ENCODE assay signal across 8 cellular contexts in genomic region chr10:129467346-129468119, GRCh38. TPM values are rescaled to one million over a fixed set of nuclear protein-coding genes. Genes with fewer than 3 reads are reported as not detected.
DNase-seq lines count a peak whose midpoint lies in the region; ATAC-seq, FAIRE-seq and TF ChIP-seq lines count a peak whose summit lies in the region.

No MANE protein-coding gene starts in this region.

- H3K9ac ChIP-seq in mammary epithelial cell (ENCODE audit: insufficient read depth, low read length) (peak overlapping the region; percentile 32), HepG2 (ENCODE audit: insufficient read depth, low read depth, low read length) (peak overlapping the region; percentile 85), subcutaneous abdominal adipose tissue (ENCODE audit: low read length in 5 of 5) (peak overlapping the region in 4 of 5 donors; percentile 63 to 80 (median 78))

- intact Hi-C loops in mammary epithelial cell (cut with micrococcal nuclease) (no loop called here), HepG2 (cut with micrococcal nuclease; ENCODE audit: unreplicated experiment) (loop anchor here (10.0 kb wide), 1 partner anchor 647 kb away; the partner anchor contains the start of gene C10orf143)

- FAIRE-seq in HepG2 (lab: Jason Lieb, UNC) = peak; percentile 87

- H3K4me2 ChIP-seq in mammary epithelial cell (ENCODE audit: insufficient read depth, low read depth, low read length) = peak overlapping the region; percentile 98
- peak overlapping the region; percentile 63 for H3K4me2 ChIP-seq in HepG2 (ENCODE audit: low read depth, low read length)

- BruUV-seq in mammary epithelial cell (replicated peaks; lab: Mats Ljungman, UMichigan) = TSS peak; percentile 38
- no TSS peak for BruUV-seq in HepG2 (replicated peaks; lab: Mats Ljungman, UMichigan)

- H3K9me3 ChIP-seq in KOPT-K1 (ENCODE audit: insufficient read depth, low read length, poor library complexity, severe bottlenecking) (no peaks in the 10 kb centered on the region), mammary epithelial cell (replicated peaks; ENCODE audit: insufficient read depth, low read length) (no peaks in the 10 kb centered on the region), HepG2 (ENCODE audit: low read length) (no peaks in the 10 kb centered on the region), subcutaneous abdominal adipose tissue (ENCODE audit: control insufficient read depth in 5 of 5, low read length in 5 of 5) (no peaks in the 10 kb centered on the region)

- H3K27ac ChIP-seq in KOPT-K1 (ENCODE audit: low read depth, low read length, poor library complexity, severe bottlenecking) (peak overlapping the region; percentile 77), mammary epithelial cell (ENCODE audit: insufficient read depth, low read depth, low read length) (peak overlapping the region; percentile 20), HepG2 (ENCODE audit: extremely low read length, insufficient read depth, low read length) (peak overlapping the region; percentile 86), subcutaneous abdominal adipose tissue (ENCODE audit: low read depth, low read length) (peak overlapping the region; percentile 78)

- POLR2A ChIA-PET in HepG2 (lab: Yijun Ruan, JAX) = interaction anchor here (0.9 to 2.0 kb wide), 3 partner anchors 13 to 33 kb away, joined by 3 to 12 read pairs (median 3); no protein-coding TSS in a partner anchor

- peak; percentile 14 for ATAC-seq in GM19351 (IDR thresholded peaks at IDR 0.05; ENCODE audit: unreplicated experiment)
- ATAC-seq in HepG2 = peak; percentile 81

- H3K27me3 ChIP-seq in mammary epithelial cell (ENCODE audit: insufficient read depth, low read length) (no peaks in the 10 kb centered on the region), HepG2 (ENCODE audit: control insufficient read depth in 1 of 2, insufficient read depth in 2 of 2, low read length in 2 of 2) (no peaks in the 10 kb centered on the region), subcutaneous abdominal adipose tissue (ENCODE audit: control insufficient read depth in 5 of 5, insufficient read depth in 4 of 5, low read length in 5 of 5) (no peaks in the 10 kb centered on the region)

- CTCF ChIA-PET in mammary epithelial cell (lab: Charles Lee; ENCODE audit: low non-redundant PET) = no interaction called here
- CTCF ChIA-PET in HepG2 (lab: Yijun Ruan, JAX; ENCODE audit: low intra/inter-chr PET ratio, low total read pairs) = no interaction called here

- H3K4me3 ChIP-seq in mammary epithelial cell (replicated peaks in 1 of 3; ENCODE audit: insufficient read depth in 1 of 3, low read depth in 2 of 3, low read length in 3 of 3) (peak overlapping the region; percentile 79 to 88 (median 82)), HepG2 (replicated peaks in 1 of 3; ENCODE audit: insufficient read depth in 1 of 3, low read depth in 2 of 3, low read length in 3 of 3) (peak overlapping the region; percentile 68 to 76 (median 69); a peak in 5 of 6 replicates), subcutaneous abdominal adipose tissue (ENCODE audit: low read depth in 1 of 5, low read length in 5 of 5) (peak overlapping the region; percentile 67 to 87 (median 81))

- peak in 1 of 2 experiments; percentile 43; a peak in 3 of 4 replicates for TF ChIP-seq POLR2A in HepG2 (IDR thresholded peaks at IDR 0.05; ENCODE audit: insufficient read depth in 1 of 2, low read depth in 2 of 2, low read length in 2 of 2)

- H3K4me1 ChIP-seq in mammary epithelial cell (ENCODE audit: insufficient read depth, low read length) = peaks cover 6% of the 10 kb centered on the region
- H3K4me1 ChIP-seq in HepG2 (ENCODE audit: insufficient read depth, low read length) = peaks cover 82% of the 10 kb centered on the region
- H3K4me1 ChIP-seq in subcutaneous abdominal adipose tissue (ENCODE audit: control insufficient read depth in 5 of 5, insufficient read depth in 5 of 5, low read length in 5 of 5) = peaks cover 2 to 20% (median 19%) of the 10 kb centered on the region in 5 donors

- dilution Hi-C loops in mammary epithelial cell (cut with HindIII; ENCODE audit: low sequenced_read_pairs) = loop anchor here (5.0 kb wide), 1 partner anchor 85 kb away; no protein-coding TSS in a partner anchor

- TF ChIP-seq RAD21 in HepG2 (CRISPR knock-in tag; IDR thresholded peaks at IDR 0.05) = no peak; the same call in 1 of the 2 replicates

- H3K79me2 ChIP-seq in mammary epithelial cell (ENCODE audit: insufficient read depth, low read length) (no peaks in the 10 kb centered on the region), HepG2 (ENCODE audit: insufficient read depth, low read length) (peaks cover 17% of the 10 kb centered on the region)

- peak overlapping the region; percentile 94 for H2AFZ ChIP-seq in mammary epithelial cell (ENCODE audit: low read depth, low read length)
- H2AFZ ChIP-seq in HepG2 (ENCODE audit: low read length) = no peak overlapping the region

- H3K36me3 ChIP-seq in KOPT-K1 (ENCODE audit: insufficient read depth, low read length) = peaks cover 14% of the 10 kb centered on the region; the same call in 1 of the 2 replicates
- no peaks in the 10 kb centered on the region for H3K36me3 ChIP-seq in mammary epithelial cell (ENCODE audit: insufficient read depth, low read length)
- no peaks in the 10 kb centered on the region for H3K36me3 ChIP-seq in HepG2 (replicated peaks in 1 of 2; ENCODE audit: control insufficient read depth in 1 of 2, insufficient read depth in 2 of 2, low read length in 2 of 2)
- H3K36me3 ChIP-seq in subcutaneous abdominal adipose tissue (ENCODE audit: control insufficient read depth in 5 of 5, insufficient read depth in 5 of 5, low read length in 5 of 5) = peaks cover 0 to 17% (median 15%) of the 10 kb centered on the region in 5 donors

- in situ Hi-C loops in mammary epithelial cell (cut with MboI; ENCODE audit: low sequenced_read_pairs in 2 of 2) (no loop called here), HepG2 (cut with HindIII; ENCODE audit: extremely low pct_ligation_motif_present, low pct_unique_long_range_greater_than_20kb) (no loop called here), GM13977 (cut with MboI; ENCODE audit: low pct_unique_long_range_greater_than_20kb, low sequenced_read_pairs, unreplicated experiment) (no loop called here)

- TF ChIP-seq CTCF in mammary epithelial cell (conservative IDR thresholded peaks at IDR 0.05 in 1 of 2, IDR thresholded peaks at IDR 0.05 in 1 of 2; ENCODE audit: extremely low read depth in 1 of 2, insufficient read depth in 1 of 2, low read depth in 1 of 2, low read length in 2 of 2) = no peak
- TF ChIP-seq CTCF in HepG2 (CRISPR knock-in tag; IDR thresholded peaks at IDR 0.05) = no peak
- no peak for TF ChIP-seq CTCF in GM13977 (IDR thresholded peaks at IDR 0.05; ENCODE audit: extremely low read depth, insufficient read depth, missing control alignments)

- TF ChIP-seq EP300 in HepG2 (IDR thresholded peaks at IDR 0.05; ENCODE audit: low read depth in 2 of 2, low read length in 2 of 2) (peak in 1 of 2 experiments; percentile 37; a peak in 1 of 4 replicates), HepG2 (CRISPR knock-in tag; IDR thresholded peaks at IDR 0.05; ENCODE audit: borderline replicate concordance) (no peak)

- DNase-seq in AG08396 (ENCODE audit: low spot score) = peak; percentile 33
- peak; percentile 8 for DNase-seq in mammary epithelial cell
- DNase-seq in HepG2 (ENCODE audit: low spot score) = peak; percentile 78
- DNase-seq in GM13977 (ENCODE audit: low spot score) = no peak
- DNase-seq in activated gamma-delta T cell treated with Interleukin-2 at 50 U/mL for 16 hours = no peak

- H4K20me1 ChIP-seq in mammary epithelial cell (ENCODE audit: insufficient read depth, low read length) = no peaks in the 10 kb centered on the region
- H4K20me1 ChIP-seq in HepG2 (ENCODE audit: insufficient read depth, low read length) = no peaks in the 10 kb centered on the region

- 23% methylated on average over 18 of the region's 26 CpGs for WGBS in mammary epithelial cell (ENCODE audit: low coverage, missing lambda C conversion rate)
- 27% methylated on average over 19 of the region's 26 CpGs for whole genome bisulfite sequencing in HepG2 (ENCODE audit: low lambda C conversion rate)

TF ChIP-seq in HepG2, 621 proteins besides CTCF, POLR2A, EP300 and RAD21 (continues in another document):
- TF ChIP-seq ZC3H13 (CRISPR knock-in tag; IDR thresholded peaks at IDR 0.05) = no peak; the same call in 1 of the 2 replicates
- no peak for TF ChIP-seq ZFP1 (CRISPR knock-in tag; IDR thresholded peaks at IDR 0.05)
- peak; percentile 78; the same call in 1 of the 2 replicates for TF ChIP-seq CEBPB (IDR thresholded peaks at IDR 0.05; ENCODE audit: borderline replicate concordance, low read depth, low read length)
- TF ChIP-seq ZNF788 (CRISPR knock-in tag; IDR thresholded peaks at IDR 0.05; ENCODE audit: borderline replicate concordance) = peak; percentile 40; the same call in 1 of the 2 replicates
- no peak for TF ChIP-seq CCAR2 (optimal IDR thresholded peaks at IDR 0.05; ENCODE audit: low read depth, low read length)
- peak; percentile 33; the same call in 1 of the 2 replicates for TF ChIP-seq GATAD2A (CRISPR knock-in tag; IDR thresholded peaks at IDR 0.05)

RNA-seq across cellular contexts. Expression of gene MGMT, which starts 0.5 kb away (rescaled TPM):
- total RNA-seq in mammary epithelial cell (10 to 100 TPM; 11.2 to 22.2 TPM), HepG2 (2016; rRNA removed; fragmentation: Illumina TruSeq; extraction: Trizol) (19.5 and 20.7 TPM in 2 replicates)
- polyA plus RNA-seq in mammary epithelial cell (23.0 TPM), HepG2 (2011; rRNA removed) (12.0 and 12.6 TPM in 2 replicates)
- 6.8 TPM for polyA minus RNA-seq in mammary epithelial cell
- total RNA-seq in HepG2 (2016; cell fraction: cytosol; rRNA removed; fragmentation: Illumina TruSeq; extraction: Trizol; ENCODE audit: low read depth) = 4.8 and 5.5 TPM in 2 replicates
- 19.7 and 23.1 TPM in 2 replicates for total RNA-seq in HepG2 (2016; cell fraction: insoluble cytoplasmic fraction; rRNA removed; fragmentation: Illumina TruSeq; extraction: Trizol)
- total RNA-seq in HepG2 (2016; cell fraction: membrane; rRNA removed; fragmentation: Illumina TruSeq; extraction: Trizol) = 5.1 and 5.4 TPM in 2 replicates
- total RNA-seq in HepG2 (2016; cell fraction: nucleus; rRNA removed; fragmentation: Illumina TruSeq; extraction: Trizol) = 17.5 and 20.2 TPM in 2 replicates
- 16.4 and 22.8 TPM in 2 replicates for polyA plus RNA-seq in HepG2 (2011; cell fraction: cytosol; rRNA removed)
- 11.0 and 11.8 TPM in 2 replicates for polyA plus RNA-seq in HepG2 (2011; cell fraction: nucleus; rRNA removed)
- polyA plus RNA-seq in HepG2 (2012) = 8.0 and 10.5 TPM in 2 replicates
- polyA plus RNA-seq in HepG2 (2016; cell fraction: cytosol; fragmentation: Illumina TruSeq; extraction: Trizol; ENCODE audit: low read depth) = 4.0 and 4.2 TPM in 2 replicates
- polyA plus RNA-seq in HepG2 (2016; cell fraction: insoluble cytoplasmic fraction; fragmentation: Illumina TruSeq; extraction: Trizol; ENCODE audit: low read depth) = 16.3 and 18.9 TPM in 2 replicates
- 4.2 and 4.7 TPM in 2 replicates for polyA plus RNA-seq in HepG2 (2016; cell fraction: membrane; fragmentation: Illumina TruSeq; extraction: Trizol; ENCODE audit: low read depth)
- 11.8 and 13.5 TPM in 2 replicates for polyA plus RNA-seq in HepG2 (2016; cell fraction: nucleus; fragmentation: Illumina TruSeq; extraction: Trizol; ENCODE audit: insufficient read depth, low read depth)
- polyA minus RNA-seq in HepG2 (2011; rRNA and poly(A)+ RNA removed; ENCODE audit: low replicate concordance) = 11.9 and 13.9 TPM in 2 replicates
- 4.1 and 4.6 TPM in 2 replicates for polyA minus RNA-seq in HepG2 (2011; cell fraction: cytosol; rRNA and poly(A)+ RNA removed)
- polyA minus RNA-seq in HepG2 (2011; cell fraction: nucleus; rRNA and poly(A)+ RNA removed) = 30.2 and 31.9 TPM in 2 replicates

Comparison
In these comparisons a context has a peak if more than half of its experiments do, and no peak if none do; other contexts are left out.
1. DNase-seq: peak in AG08396 (single experiment), mammary epithelial cell (single experiment) and HepG2 (single experiment); none in GM13977 (single experiment) and activated gamma-delta T cell treated with Interleukin-2 at 50 U/mL for 16 hours (single experiment).
2. H3K27ac ChIP-seq: peak in every context shown above with its lines; median percentile 86 in HepG2; 78 in subcutaneous abdominal adipose tissue; 77 in KOPT-K1; 20 in mammary epithelial cell.
3. H3K9ac ChIP-seq: peak in every context shown above with its lines; median percentile 85 in HepG2; 78 in subcutaneous abdominal adipose tissue; 32 in mammary epithelial cell.
4. Peak in every context shown above with its lines, with median percentiles within 50 percentile points of each other: H3K4me3 ChIP-seq.